Comparison of ENCODE assay signal across 20 cellular contexts in the genomic region with DNA sequence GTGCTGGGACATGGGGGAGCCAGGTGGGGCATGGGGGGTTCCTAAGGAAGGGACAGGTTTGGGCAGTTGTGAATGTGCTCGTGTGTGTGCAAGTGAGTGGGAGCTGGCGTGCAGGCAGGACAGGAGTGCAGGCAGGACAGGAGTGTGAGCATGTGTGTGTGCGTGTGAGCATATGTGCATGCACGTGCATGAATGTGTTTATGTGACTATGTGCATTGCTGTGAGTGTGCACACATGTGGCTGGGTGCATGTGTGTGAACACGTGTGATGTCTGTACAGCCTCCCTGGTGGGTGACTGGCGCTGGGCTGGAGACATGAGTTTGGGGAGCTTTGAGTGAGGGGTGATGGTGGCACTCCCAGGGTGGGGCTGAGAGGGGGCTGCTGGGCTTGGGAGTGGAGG. TPM values are rescaled to one million over a fixed set of nuclear protein-coding genes. Genes with fewer than 3 reads are reported as not detected.
DNase-seq lines count a peak whose midpoint lies in the region; ATAC-seq, FAIRE-seq and TF ChIP-seq lines count a peak whose summit lies in the region.
"Had no signal": no experiment of that assay in that cellular context is flagged by ENCODE, and none has a peak within 500 bp of the region (broad histone marks: within the 10 kb centered on the region; RNA-seq: fewer than 3 reads in every experiment).

No MANE protein-coding gene starts in this region.

- BruUV-seq in GM12878 (replicated peaks; lab: Mats Ljungman, UMichigan), result no TSS peak

- no peak for TF ChIP-seq EP300 in GM12878 (IDR thresholded peaks at IDR 0.05; ENCODE audit: borderline replicate concordance in 1 of 2, control insufficient read depth in 1 of 2, low read depth in 2 of 2, low read length in 2 of 2)

- H3K9me3 Mint-ChIP-seq in T-helper 2 cell treated with Interferon-gamma antibody and Interleukin-4, amounts not matched to agents 5 μg/mL and 100 μg/mL, for 36 hours, result no peaks in the 10 kb centered on the region
- H3K9me3 Mint-ChIP-seq in stimulated activated effector memory CD8-positive, alpha-beta T cell treated with anti-CD3 and anti-CD28 coated beads, Interleukin-12 subunit alpha, Interleukin-12 subunit beta, amount 100 ng/mL, for 72 hours, result no peaks in the 10 kb centered on the region

- RAD21 ChIA-PET in GM12878 (lab: Charles Lee; ENCODE audit: unreplicated experiment), result no interaction called here

- H3K4ac ChIP-seq in mesenchymal stem cell (ENCODE audit: low read depth in 1 of 2, low read length in 2 of 2), result no peak overlapping the region

- H3K79me1 ChIP-seq in mesenchymal stem cell (replicated peaks; ENCODE audit: low read length, poor library complexity, severe bottlenecking), result peaks cover 30% of the 10 kb centered on the region

- FAIRE-seq in GM12878 (lab: Jason Lieb, UNC), result no peak
- FAIRE-seq: GM19239 had no signal

- H3K4me2 ChIP-seq in GM12878 (ENCODE audit: control insufficient read depth, insufficient read depth) (no peak overlapping the region), mesenchymal stem cell (ENCODE audit: low read length, poor library complexity, severe bottlenecking) (no peak overlapping the region), hepatocyte (no peak overlapping the region)
- H3K4me2 ChIP-seq: KMS-11 had no signal

- TF ChIP-seq POLR2A in GM12878 (IDR thresholded peaks at IDR 0.05; ENCODE audit: low read depth, low read length), result no peak

- H3K27ac Mint-ChIP-seq in T-helper 2 cell treated with Interferon-gamma antibody and Interleukin-4, amounts not matched to agents 5 μg/mL and 100 μg/mL, for 36 hours, result peak overlapping the region; percentile 13
- peak overlapping the region; percentile 13 for H3K27ac Mint-ChIP-seq in stimulated activated effector memory CD8-positive, alpha-beta T cell treated with anti-CD3 and anti-CD28 coated beads, Interleukin-12 subunit alpha, Interleukin-12 subunit beta, amount 100 ng/mL, for 72 hours

- no peak overlapping the region for H2AFZ ChIP-seq in GM12878 (ENCODE audit: control insufficient read depth, low read depth, low read length)
- no peak overlapping the region for H2AFZ ChIP-seq in mesenchymal stem cell (ENCODE audit: low read depth, low read length)
- H2AFZ ChIP-seq in hepatocyte, result no peak overlapping the region

- H3K4me3 Mint-ChIP-seq in T-helper 2 cell treated with Interferon-gamma antibody and Interleukin-4, amounts not matched to agents 5 μg/mL and 100 μg/mL, for 36 hours, result no peak overlapping the region
- H3K4me3 Mint-ChIP-seq in stimulated activated effector memory CD8-positive, alpha-beta T cell treated with anti-CD3 and anti-CD28 coated beads, Interleukin-12 subunit alpha, Interleukin-12 subunit beta, amount 100 ng/mL, for 72 hours, result no peak overlapping the region

- in situ Hi-C loops in GM12878 (cut with MboI), result no loop called here

- H3K4me1 ChIP-seq in GM12878 (ENCODE audit: control insufficient read depth, insufficient read depth, low read length) (no peaks in the 10 kb centered on the region), mesenchymal stem cell (ENCODE audit: control insufficient read depth, insufficient read depth, low read depth, low read length) (peaks cover 5% of the 10 kb centered on the region), hepatocyte (ENCODE audit: insufficient read depth) (peaks cover 4% of the 10 kb centered on the region)

- H3K9me3 ChIP-seq in GM12878 (replicated peaks; ENCODE audit: control insufficient read depth, insufficient read depth, low read length) (no peaks in the 10 kb centered on the region), mesenchymal stem cell (ENCODE audit: control insufficient read depth, low read length) (no peaks in the 10 kb centered on the region), hepatocyte (ENCODE audit: low read depth) (no peaks in the 10 kb centered on the region)

- 62% methylated on average over 6 of the region's 6 CpGs for WGBS in GM12878 (ENCODE audit: insufficient coverage, insufficient replicate concordance, low lambda C conversion rate, missing lambda C conversion rate)
- 90% methylated on average over 6 of the region's 6 CpGs for WGBS in mesenchymal stem cell
- WGBS in hepatocyte (ENCODE audit: low lambda C conversion rate, missing lambda C conversion rate), result 85% methylated on average over 4 of the region's 6 CpGs

- H3K36me3 Mint-ChIP-seq in T-helper 2 cell treated with Interferon-gamma antibody and Interleukin-4, amounts not matched to agents 5 μg/mL and 100 μg/mL, for 36 hours (ENCODE audit: low read depth), result no peaks in the 10 kb centered on the region
- H3K36me3 Mint-ChIP-seq in stimulated activated effector memory CD8-positive, alpha-beta T cell treated with anti-CD3 and anti-CD28 coated beads, Interleukin-12 subunit alpha, Interleukin-12 subunit beta, amount 100 ng/mL, for 72 hours, result peaks cover 6% of the 10 kb centered on the region

- H3K27ac ChIP-seq in GM12878 (ENCODE audit: control insufficient read depth, insufficient read depth) (no peak overlapping the region), mesenchymal stem cell (ENCODE audit: low read length, poor library complexity, severe bottlenecking) (no peak overlapping the region), hepatocyte (no peak overlapping the region)
- H3K27ac ChIP-seq: 22Rv1, KMS-11 had no signal

- H3K23ac ChIP-seq in mesenchymal stem cell (ENCODE audit: low read length in 2 of 2), result no peak overlapping the region

- H3K27me3 Mint-ChIP-seq in T-helper 2 cell treated with Interferon-gamma antibody and Interleukin-4, amounts not matched to agents 5 μg/mL and 100 μg/mL, for 36 hours (ENCODE audit: low read depth), result no peaks in the 10 kb centered on the region

- TF ChIP-seq CTCF in GM12878 (IDR thresholded peaks at IDR 0.05 in 2 of 3, conservative IDR thresholded peaks at IDR 0.05 in 1 of 3; ENCODE audit: control insufficient read depth in 2 of 3, extremely low read depth in 1 of 3, insufficient read depth in 1 of 3, low read depth in 3 of 3, low read length in 3 of 3) (no peak), hepatocyte (IDR thresholded peaks at IDR 0.05; ENCODE audit: poor library complexity) (no peak)

- H3K27me3 ChIP-seq in GM12878 (replicated peaks in 1 of 2; ENCODE audit: control insufficient read depth in 2 of 2, insufficient read depth in 2 of 2, low read length in 1 of 2) (no peaks in the 10 kb centered on the region), mesenchymal stem cell (ENCODE audit: control insufficient read depth in 1 of 2, insufficient read depth in 1 of 2, low read length in 2 of 2) (no peaks in the 10 kb centered on the region), hepatocyte (no peaks in the 10 kb centered on the region)

- CTCF ChIA-PET in GM12878 (lab: Yijun Ruan, JAX), result no interaction called here

- POLR2A ChIA-PET in GM12878 (lab: Charles Lee), result no interaction called here

- H4K91ac ChIP-seq in mesenchymal stem cell (ENCODE audit: low read length), result peak overlapping the region; percentile 73

- ATAC-seq in GM12878, result no peak
- ATAC-seq in stimulated activated effector memory CD8-positive, alpha-beta T cell treated with anti-CD3 and anti-CD28 coated beads, Interleukin-12 subunit alpha, Interleukin-12 subunit beta, amount 100 ng/mL, for 72 hours, result no peak
- ATAC-seq in GM19463 (IDR thresholded peaks at IDR 0.05; ENCODE audit: unreplicated experiment), result no peak
- ATAC-seq in left lobe of liver, result no peak

- H3K79me2 ChIP-seq in GM12878 (ENCODE audit: control insufficient read depth, insufficient read depth, low read length) (no peaks in the 10 kb centered on the region), hepatocyte (peaks cover 33% of the 10 kb centered on the region)

- peak overlapping the region in 1 of 2 experiments; percentile 5 for H3K14ac ChIP-seq in mesenchymal stem cell (ENCODE audit: low read length in 2 of 2)

- SMC1A ChIA-PET in GM12878 (lab: Charles Lee; ENCODE audit: uncharacterized antibody, unreplicated experiment), result no interaction called here

- H4K20me1 ChIP-seq in GM12878 (ENCODE audit: control insufficient read depth, insufficient read depth) (no peaks in the 10 kb centered on the region), hepatocyte (ENCODE audit: insufficient read depth, poor library complexity, severe bottlenecking) (no peaks in the 10 kb centered on the region)

- H3K9me2 ChIP-seq in hepatocyte (replicated peaks; ENCODE audit: insufficient read depth), result no peaks in the 10 kb centered on the region

- H2BK120ac ChIP-seq in mesenchymal stem cell (ENCODE audit: low read depth, low read length), result no peak overlapping the region

- no peak for DNase-seq in T-helper 2 cell treated with Interferon-gamma antibody and Interleukin-4, amounts not matched to agents 5 μg/mL and 100 μg/mL, for 36 hours (ENCODE audit: low spot score)
- DNase-seq in T-helper 2 cell (no peak), GM12878 (ENCODE audit: low read depth, low spot score) (no peak), mesenchymal stem cell (no peak), hepatocyte (ENCODE audit: low spot score) (no peak), left lobe of liver (ENCODE audit: low spot score) (no peak)
- DNase-seq in stimulated activated effector memory CD8-positive, alpha-beta T cell treated with anti-CD3 and anti-CD28 coated beads, Interleukin-12 subunit alpha, Interleukin-12 subunit beta, amount 100 ng/mL, for 72 hours (ENCODE audit: low spot score in 2 of 2), result no peak
- DNase-seq: AML-193, DMS153, GDM1, MV-4-11, NCI-H1417, NCI-H1930, NCI-H226, NCI-H524 treated with DMSO at 0.1 percent for 48 hours, SIG-M5 had no signal

- intact Hi-C loops in GM12878 (cut with micrococcal nuclease; ENCODE audit: unreplicated experiment), result no loop called here

- H3K9ac ChIP-seq in GM12878 (ENCODE audit: control insufficient read depth, insufficient read depth, low read length) (no peak overlapping the region), mesenchymal stem cell (ENCODE audit: low read length) (no peak overlapping the region)
- H3K9ac ChIP-seq: KMS-11 had no signal

- no peak overlapping the region for H2AK5ac ChIP-seq in mesenchymal stem cell (ENCODE audit: low read length, severe bottlenecking)

- no peak for TF ChIP-seq RAD21 in GM12878 (IDR thresholded peaks at IDR 0.05; ENCODE audit: insufficient read depth, low read depth, low read length)

- H3K18ac ChIP-seq in mesenchymal stem cell (ENCODE audit: low read depth in 1 of 2, low read length in 2 of 2), result no peak overlapping the region

- no peaks in the 10 kb centered on the region; a peak in 1 of 4 replicates for H3K36me3 ChIP-seq in GM12878 (ENCODE audit: control insufficient read depth in 2 of 2, insufficient read depth in 2 of 2, low read length in 1 of 2)
- H3K36me3 ChIP-seq in mesenchymal stem cell (ENCODE audit: control insufficient read depth in 1 of 2, insufficient read depth in 2 of 2, low read depth in 1 of 2, low read length in 2 of 2), result peaks cover 0 to 18% of the 10 kb centered on the region in 2 experiments
- no peaks in the 10 kb centered on the region for H3K36me3 ChIP-seq in hepatocyte (replicated peaks; ENCODE audit: insufficient read depth, low read depth)

- no peaks in the 10 kb centered on the region for H3K4me1 Mint-ChIP-seq in T-helper 2 cell treated with Interferon-gamma antibody and Interleukin-4, amounts not matched to agents 5 μg/mL and 100 μg/mL, for 36 hours (ENCODE audit: low read depth)
- peaks cover 32% of the 10 kb centered on the region for H3K4me1 Mint-ChIP-seq in stimulated activated effector memory CD8-positive, alpha-beta T cell treated with anti-CD3 and anti-CD28 coated beads, Interleukin-12 subunit alpha, Interleukin-12 subunit beta, amount 100 ng/mL, for 72 hours

- no peak overlapping the region for H2BK5ac ChIP-seq in mesenchymal stem cell (ENCODE audit: low read depth, low read length, poor library complexity, severe bottlenecking)

- H2BK12ac ChIP-seq in mesenchymal stem cell (ENCODE audit: low read length in 2 of 2), result no peak overlapping the region

- H3K4me3 ChIP-seq in GM12878 (no peak overlapping the region), mesenchymal stem cell (ENCODE audit: insufficient read depth in 1 of 2, low read depth in 1 of 2, low read length in 2 of 2) (no peak overlapping the region), hepatocyte (no peak overlapping the region)

- H2BK15ac ChIP-seq in mesenchymal stem cell (ENCODE audit: low read depth, poor library complexity, severe bottlenecking), result no peak overlapping the region

- H4K8ac ChIP-seq in mesenchymal stem cell (ENCODE audit: low read length), result no peak overlapping the region

RNA-seq across cellular contexts. Expression of gene CRTC1, which starts 33.4 kb away (rescaled TPM):
- 6.6 and 7.9 TPM in 2 replicates for total RNA-seq in GM12878 (2013; cell fraction: nucleolus; rRNA removed)
- 0.82 and 1.3 TPM in 2 replicates for total RNA-seq in GM12878 (2014; rRNA removed)
- total RNA-seq in GM12878 (2014; rRNA removed; fragmentation: Illumina TruSeq; extraction: Trizol), result 0.28 and 0.31 TPM in 2 replicates
- total RNA-seq in GM12878 (2021), result 3.5 and 4.6 TPM in 2 replicates
- 0.39 TPM for polyA plus RNA-seq in GM12878 (2011; ENCODE audit: low read depth)
- polyA plus RNA-seq in GM12878 (2011; rRNA removed), result 0.37 and 0.50 TPM in 2 replicates
- polyA plus RNA-seq in GM12878 (2011; cell fraction: cytosol; rRNA removed), result 0.37 and 1.1 TPM in 2 replicates
- 10.9 and 15.4 TPM in 2 replicates for polyA plus RNA-seq in GM12878 (2011; cell fraction: nucleus; rRNA removed)
- 2.2 and 2.5 TPM in 2 replicates for polyA plus RNA-seq in GM12878 (2012)
- 0.65 and 0.78 TPM in 2 replicates for polyA plus RNA-seq in GM12878 (2014; fragmentation: Illumina TruSeq; extraction: Trizol)
- under 1 TPM in 1 of 2 experiments, not detected in 1; 0.02 TPM for polyA plus RNA-seq in GM12878 (2014; fragmentation: Nextera tagmentation; extraction: Ambion mirVana)
- 2.5 and 2.6 TPM in 2 replicates for polyA plus RNA-seq in GM12878 (2014; rRNA removed)
- polyA plus RNA-seq in GM12878 (2016; fragmentation: Nextera tagmentation; extraction: Ambion mirVana), result 1 to 10 TPM; 1.1 TPM
- polyA minus RNA-seq in GM12878 (2011; rRNA and poly(A)+ RNA removed), result 0.29 and 0.93 TPM in 2 replicates
- polyA minus RNA-seq in GM12878 (2011; cell fraction: cytosol; rRNA and poly(A)+ RNA removed), result 1.1 and 1.5 TPM in 2 replicates
- polyA minus RNA-seq in GM12878 (2011; cell fraction: nucleus; rRNA and poly(A)+ RNA removed), result 1.8 and 3.9 TPM in 2 replicates
- polyA plus RNA-seq in mesenchymal stem cell (2013, experiment 1 of 2), result 9.9 TPM
- 9.4 TPM for polyA plus RNA-seq in mesenchymal stem cell (2013, experiment 2 of 2)
- total RNA-seq in hepatocyte, result 2.0 and 2.5 TPM in 2 replicates
- 4.5 and 4.8 TPM in 2 replicates for polyA plus RNA-seq in hepatocyte
- total RNA-seq in left lobe of liver, result 6.2 TPM
